Comparison of ENCODE assay signal across 12 cellular contexts in the genomic region with DNA sequence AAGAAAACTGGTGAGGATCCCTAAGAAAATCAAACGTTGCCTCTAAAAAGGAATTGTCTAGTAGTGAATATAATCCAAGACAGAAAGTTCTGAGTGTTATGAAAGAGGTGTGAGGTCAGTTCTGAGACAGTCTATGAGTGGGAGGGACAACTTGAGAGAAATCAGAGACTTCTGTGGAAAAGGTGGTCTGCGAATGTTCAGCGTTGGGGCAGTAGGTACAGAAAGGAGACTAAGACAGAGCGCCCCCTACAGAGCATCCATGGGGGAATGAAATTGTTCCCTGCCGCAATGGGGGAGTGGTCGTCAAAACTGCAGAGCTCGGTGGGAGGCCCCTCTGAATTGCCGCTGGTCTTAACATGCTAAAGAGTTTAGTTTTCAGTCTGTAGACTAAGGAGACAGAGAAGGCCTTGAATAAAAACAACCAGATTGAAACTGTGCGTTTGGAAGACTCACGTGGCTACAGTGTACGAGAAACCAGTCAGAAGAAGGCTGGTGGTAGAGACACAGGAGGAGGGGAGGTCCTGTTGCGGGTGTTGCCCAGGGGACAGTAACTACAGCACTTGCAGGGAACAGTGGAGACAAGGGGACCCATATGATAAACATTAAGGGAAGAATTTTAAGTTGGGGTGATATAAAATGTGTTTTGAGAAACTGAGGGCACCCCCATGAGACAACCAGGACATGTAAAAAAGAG. TPM values are rescaled to one million over a fixed set of nuclear protein-coding genes. Genes with fewer than 3 reads are reported as not detected.
DNase-seq lines count a peak whose midpoint lies in the region; ATAC-seq and TF ChIP-seq lines count a peak whose summit lies in the region.
"Had no signal": no experiment of that assay in that cellular context is flagged by ENCODE, and none has a peak within 500 bp of the region (broad histone marks: within the 10 kb centered on the region; RNA-seq: fewer than 3 reads in every experiment).

No MANE protein-coding gene starts in this region.

- H3K9me3 Mint-ChIP-seq in mesothelial cell of epicardium = no peaks in the 10 kb centered on the region
- H3K9me3 Mint-ChIP-seq: activated naive CD8-positive, alpha-beta T cell treated with anti-CD3 and anti-CD28 coated beads, Interleukin-2, amount 10 ng/mL, durations not matched to agents 7 days and 5 days had no signal

- H3K27ac ChIP-seq in DOHH2 (ENCODE audit: low read depth, low read length) (no peak overlapping the region), HUES48 (ENCODE audit: low read depth, low read length) (peak overlapping the region; percentile 70), trophoblast cell (ENCODE audit: low read depth, low read length) (no peak overlapping the region)

- H3K14ac ChIP-seq in trophoblast cell (ENCODE audit: low read length) = no peak overlapping the region

- no peak overlapping the region for H4K12ac ChIP-seq in trophoblast cell (ENCODE audit: low read depth, low read length)

- H3K4ac ChIP-seq in trophoblast cell (ENCODE audit: low read depth, low read length) = no peak overlapping the region

- H3K4me3 ChIP-seq in DOHH2 (ENCODE audit: low read length) (no peak overlapping the region), HUES48 (ENCODE audit: low read depth, low read length) (peak overlapping the region; percentile 48), trophoblast cell (ENCODE audit: low read depth, low read length) (no peak overlapping the region)

- H3K27me3 Mint-ChIP-seq in mesothelial cell of epicardium (ENCODE audit: low read depth) = peaks cover 16% of the 10 kb centered on the region
- H3K27me3 Mint-ChIP-seq: activated naive CD8-positive, alpha-beta T cell treated with anti-CD3 and anti-CD28 coated beads, Interleukin-2, amount 10 ng/mL, durations not matched to agents 7 days and 5 days had no signal

- no peak overlapping the region for H4K91ac ChIP-seq in trophoblast cell (ENCODE audit: low read depth, low read length)

- H3K36me3 ChIP-seq in DOHH2 (ENCODE audit: control insufficient read depth, low read length) (no peaks in the 10 kb centered on the region), HUES48 (ENCODE audit: control insufficient read depth, insufficient read depth, low read length) (no peaks in the 10 kb centered on the region), trophoblast cell (ENCODE audit: control insufficient read depth in 1 of 2, insufficient read depth in 2 of 2, low read length in 2 of 2) (no peaks in the 10 kb centered on the region)

- no peak overlapping the region for H3K4me3 Mint-ChIP-seq in mesothelial cell of epicardium
- H3K4me3 Mint-ChIP-seq: activated naive CD8-positive, alpha-beta T cell treated with anti-CD3 and anti-CD28 coated beads, Interleukin-2, amount 10 ng/mL, durations not matched to agents 7 days and 5 days had no signal

- no peak overlapping the region for H3K18ac ChIP-seq in trophoblast cell (ENCODE audit: low read length)

- H2BK120ac ChIP-seq in trophoblast cell (ENCODE audit: insufficient read depth, low read length, poor library complexity) = no peak overlapping the region

- peaks cover 26% of the 10 kb centered on the region for H3K27me3 ChIP-seq in DOHH2 (ENCODE audit: control insufficient read depth, low read length)
- H3K27me3 ChIP-seq in HUES48 (ENCODE audit: control insufficient read depth, insufficient read depth, low read length) = peaks cover 2% of the 10 kb centered on the region; the same call in 1 of the 2 replicates
- H3K27me3 ChIP-seq in trophoblast cell (ENCODE audit: insufficient read depth, low read length) = peaks cover 2% of the 10 kb centered on the region

- no peak overlapping the region for H2AK5ac ChIP-seq in trophoblast cell (ENCODE audit: low read length)

- H3K79me2 ChIP-seq in DOHH2 (ENCODE audit: control insufficient read depth, low read length) (no peaks in the 10 kb centered on the region), trophoblast cell (ENCODE audit: control insufficient read depth, insufficient read depth, low read length, poor library complexity) (no peaks in the 10 kb centered on the region)

- no peaks in the 10 kb centered on the region for H3K9me2 ChIP-seq in DOHH2 (replicated peaks; ENCODE audit: control insufficient read depth, low read length)

- no CpG with 5 or more reads among the region's 12 CpGs for WGBS in trophoblast cell (ENCODE audit: extremely low coverage, insufficient coverage, insufficient read length)

- no peak overlapping the region for H2BK5ac ChIP-seq in trophoblast cell (ENCODE audit: low read depth, low read length, poor library complexity)

- H2AFZ ChIP-seq in trophoblast cell (ENCODE audit: insufficient read depth, low read length, poor library complexity) = no peak overlapping the region

- H3K79me1 ChIP-seq in trophoblast cell (ENCODE audit: low read length) = no peaks in the 10 kb centered on the region

- H4K8ac ChIP-seq in trophoblast cell (ENCODE audit: low read depth, low read length) = no peak overlapping the region

- no peak overlapping the region for H3K4me2 ChIP-seq in DOHH2 (ENCODE audit: low read length)
- H3K4me2 ChIP-seq in trophoblast cell (ENCODE audit: low read length) = no peak overlapping the region

- H3K23ac ChIP-seq in trophoblast cell (ENCODE audit: low read length) = no peak overlapping the region

- no peak overlapping the region for H3K9ac ChIP-seq in HUES48 (ENCODE audit: low read depth, low read length)
- H3K9ac ChIP-seq in trophoblast cell (ENCODE audit: low read length) = no peak overlapping the region

- TF ChIP-seq CTCF in DOHH2 (IDR thresholded peaks at IDR 0.05; ENCODE audit: low read depth, low read length, poor library complexity, severe bottlenecking) (peak; percentile 41), mesothelial cell of epicardium (IDR thresholded peaks at IDR 0.05; ENCODE audit: unreplicated experiment) (peak; percentile 24)

- no peak for ATAC-seq in HG02852 (IDR thresholded peaks at IDR 0.05; ENCODE audit: unreplicated experiment)
- ATAC-seq: esophagus mucosa had no signal

- peaks cover 8% of the 10 kb centered on the region for H3K4me1 Mint-ChIP-seq in mesothelial cell of epicardium

- H3K36me3 Mint-ChIP-seq in mesothelial cell of epicardium = no peaks in the 10 kb centered on the region

- no peaks in the 10 kb centered on the region for H3K9me3 ChIP-seq in DOHH2 (ENCODE audit: control insufficient read depth, insufficient read depth, low read length)
- H3K9me3 ChIP-seq in HUES48 (ENCODE audit: control insufficient read depth, insufficient read depth, low read length) = no peaks in the 10 kb centered on the region
- no peaks in the 10 kb centered on the region for H3K9me3 ChIP-seq in trophoblast cell (ENCODE audit: insufficient read depth, low read depth, low read length)

- DNase-seq in dermis blood vessel endothelial cell (peak; percentile 42), mesothelial cell of epicardium (ENCODE audit: low spot score in 2 of 2, unreplicated experiment in 2 of 2) (no peak), trophoblast cell (no peak), HT-29 (ENCODE audit: low spot score) (no peak), NCI-H1417 treated with DMSO at 0.1 percent for 48 hours (lab: John Stamatoyannopoulos, UW) (no peak)
- DNase-seq: activated CD4-positive, CD25-positive, alpha-beta regulatory T cell; activated naive CD8-positive, alpha-beta T cell treated with anti-CD3 and anti-CD28 coated beads, Interleukin-2, amount 10 ng/mL, durations not matched to agents 7 days and 5 days; MV-4-11 had no signal

- H4K20me1 ChIP-seq in DOHH2 (ENCODE audit: control insufficient read depth, insufficient read depth, low read depth, low read length) = no peaks in the 10 kb centered on the region

- no peak overlapping the region for H2BK12ac ChIP-seq in trophoblast cell (ENCODE audit: low read length)

- H3F3A ChIP-seq in DOHH2 (ENCODE audit: control insufficient read depth, insufficient read depth) = no peaks in the 10 kb centered on the region

- H3K4me1 ChIP-seq in DOHH2 (ENCODE audit: control insufficient read depth, low read length) (no peaks in the 10 kb centered on the region), HUES48 (ENCODE audit: control insufficient read depth, insufficient read depth, low read length) (peaks cover 45% of the 10 kb centered on the region), trophoblast cell (ENCODE audit: control insufficient read depth in 1 of 2, insufficient read depth in 2 of 2, low read length in 2 of 2) (peaks cover 0 to 2% of the 10 kb centered on the region in 2 experiments)

- no peak overlapping the region for H3K27ac Mint-ChIP-seq in mesothelial cell of epicardium
- H3K27ac Mint-ChIP-seq: activated naive CD8-positive, alpha-beta T cell treated with anti-CD3 and anti-CD28 coated beads, Interleukin-2, amount 10 ng/mL, durations not matched to agents 7 days and 5 days had no signal

RNA-seq across cellular contexts. Expression of a gene that starts 6.9 kb away (rescaled TPM):
- total RNA-seq in dermis blood vessel endothelial cell (8.2 and 30.3 TPM in 2 replicates), mesothelial cell of epicardium (7.3 to 9.3 TPM (median 8.8 TPM) in 3 replicates)
- polyA plus RNA-seq in trophoblast cell (2013) = 0.75 and 0.96 TPM in 2 replicates
- total RNA-seq in HT-29 (2014; rRNA removed; shearing (Covaris generic)) = 12.4 and 14.6 TPM in 2 replicates
